In the genomic region with DNA sequence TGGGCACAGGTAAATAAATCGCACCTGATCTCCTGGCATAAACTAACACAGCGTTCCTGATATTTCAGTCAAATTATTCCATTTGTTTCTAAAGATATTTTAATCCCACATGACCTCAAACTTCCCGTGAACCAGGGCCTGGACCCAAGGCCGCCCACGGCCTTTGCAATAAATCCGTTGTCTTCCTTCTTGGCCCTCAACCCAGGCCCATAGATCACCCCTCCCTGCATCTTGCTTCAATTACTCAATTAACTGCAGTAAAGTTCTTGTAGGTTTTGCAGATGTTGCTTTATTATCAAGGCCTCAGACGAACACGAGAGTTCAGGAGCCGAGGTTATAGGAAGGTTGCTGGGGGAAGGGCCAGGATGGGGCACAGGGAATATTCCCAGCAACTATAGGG, we compare ENCODE assay signal across 1 cellular context.
TF ChIP-seq lines count a peak whose summit lies in the region.

No MANE protein-coding gene starts in this region.

TF ChIP-seq in HEK293, 187 proteins besides CTCF, POLR2A, EP300 and RAD21 (continued from another document):
- no peak for TF ChIP-seq ZNF510 (tag by site-specific recombination; IDR thresholded peaks at IDR 0.05; ENCODE audit: insufficient replicate concordance)
